8 cellular contexts compared by ENCODE assay signal in genomic region chr1:3649342-3650247, GRCh38. TPM values are rescaled to one million over a fixed set of nuclear protein-coding genes. Genes with fewer than 3 reads are reported as not detected.
DNase-seq lines count a peak whose midpoint lies in the region; TF ChIP-seq lines count a peak whose summit lies in the region.

TSS of gene WRAP73 (minus strand) at chr1:3650103. CDS start at chr1:3649999, 104 bp downstream.

- peak; percentile 30; the same call in 1 of the 2 replicates for TF ChIP-seq CTCF in LNCAP (IDR thresholded peaks at IDR 0.05)

- peak within 1 kb of the TSS; percentile 64 for H2AFZ ChIP-seq in neuron (ENCODE audit: low read depth, low read length)

- peaks cover 43% of the 10 kb centered on the region for H3K27me3 ChIP-seq in neuron (ENCODE audit: insufficient read depth, low read length)

- DNase-seq in G401 (ENCODE audit: low spot score): peak; percentile 91
- DNase-seq in GOT3 (lab: John Stamatoyannopoulos, UW): peak; percentile 48
- peak; percentile 88 for DNase-seq in SIG-M5 treated with dmso at 0.1 percent for 504 hours (lab: John Stamatoyannopoulos, UW; ENCODE audit: unreplicated experiment)
- peak; percentile 82 for DNase-seq in activated gamma-delta T cell treated with Interleukin-2 at 50 U/mL for 16 hours
- DNase-seq in foreskin melanocyte: peak; percentile 77
- peak; percentile 80 for DNase-seq in stromal cell of bone marrow (ENCODE audit: low read depth)

- H3K36me3 ChIP-seq in neuron (ENCODE audit: insufficient read depth, low read length): peaks cover 24% of the 10 kb centered on the region

- peaks cover 10% of the 10 kb centered on the region for H3K4me1 ChIP-seq in neuron (ENCODE audit: insufficient read depth, low read length)

- in situ Hi-C loops in G401 (cut with HindIII; ENCODE audit: low sequenced_read_pairs): loop anchor here (10.0 kb wide), 1 partner anchor 95 kb away; no protein-coding TSS in a partner anchor

- H3K4me3 ChIP-seq in neuron (ENCODE audit: low read length): peak within 1 kb of the TSS; percentile 93

- no peaks in the 10 kb centered on the region for H3K9me3 ChIP-seq in neuron (ENCODE audit: low read length)

RNA-seq across cellular contexts. Expression of gene WRAP73, which starts in this region (rescaled TPM):
- 34.5 and 40.8 TPM in 2 replicates for total RNA-seq in G401 (2014; rRNA removed; shearing (Covaris generic))

Comparison
In these comparisons a context has a peak if more than half of its experiments do, and no peak if none do; other contexts are left out.
1. Peak in every context shown above with its lines: DNase-seq and H3K4me3 ChIP-seq.